ENCODE assay signal across 24 cellular contexts in genomic region chr16:48105976-48106375, GRCh38. TPM values are rescaled to one million over a fixed set of nuclear protein-coding genes. Genes with fewer than 3 reads are reported as not detected.
"Had no signal": no experiment of that assay in that cellular context is flagged by ENCODE, and none has a peak within 500 bp of the region (broad histone marks: within the 10 kb centered on the region; RNA-seq: fewer than 3 reads in every experiment).

No MANE protein-coding gene starts in this region.

- DNase-seq: Kasumi-1, KG1, MM.1S, MV-4-11, NCI-H1048, NCI-H1105, NCI-H1436 treated with DMSO at 0.1 percent for 48 hours, NCI-H1694, NCI-H187 treated with DMSO at 0.1 percent for 48 hours, NCI-H2029 treated with DMSO at 0.1 percent for 48 hours, NCI-H2171, NCI-H446, NCI-H510A, NCI-H524 treated with DMSO at 0.1 percent for 48 hours, NCI-H774, Right ventricle myocardium superior, RPMI8226, SIG-M5 had no signal

- H3K36me3 ChIP-seq: SJSA1 had no signal

- H3K4me3 ChIP-seq: SJSA1, SK-N-MC had no signal

- H3K27ac ChIP-seq: SJSA1, SK-N-MC had no signal

- H3K9me3 ChIP-seq: SJSA1 had no signal

- H3K4me1 ChIP-seq: SJSA1 had no signal

RNA-seq across cellular contexts. Expression of gene ABCC12, which starts 49.8 kb away (rescaled TPM):
- total RNA-seq: HepG2, HT1080, M059J, Right ventricle myocardium superior had no signal
- polyA plus RNA-seq: HepG2, IMR-90 had no signal
